Comparison of ENCODE assay signal across 8 cellular contexts in genomic region chrX:150365051-150365952, GRCh38. TPM values are rescaled to one million over a fixed set of nuclear protein-coding genes. Genes with fewer than 3 reads are reported as not detected.
DNase-seq lines count a peak whose midpoint lies in the region; ATAC-seq, FAIRE-seq and TF ChIP-seq lines count a peak whose summit lies in the region.

No MANE protein-coding gene starts in this region.

- TF ChIP-seq POLR2A in HCT116 (IDR thresholded peaks at IDR 0.05; ENCODE audit: borderline replicate concordance, extremely low read depth, insufficient read depth, insufficient read length), result no peak

- peaks cover 19% of the 10 kb centered on the region for H3K4me1 Mint-ChIP-seq in activated naive CD8-positive, alpha-beta T cell (ENCODE audit: low read depth)
- H3K4me1 Mint-ChIP-seq in glutamatergic neuron (ENCODE audit: low read depth, unreplicated experiment), result peaks cover 5% of the 10 kb centered on the region

- peak; percentile 63 for ATAC-seq in HCT116

- H3K4me2 ChIP-seq in HCT116 (ENCODE audit: low read length), result peak overlapping the region; percentile 88

- no peaks in the 10 kb centered on the region for H3K79me2 ChIP-seq in HCT116 (ENCODE audit: insufficient read depth, low read length)

- no peak for FAIRE-seq in urothelium cell line (lab: Jason Lieb, UNC)

- H3K27me3 Mint-ChIP-seq in activated naive CD8-positive, alpha-beta T cell, result peaks cover 4% of the 10 kb centered on the region
- peaks cover 7% of the 10 kb centered on the region for H3K27me3 Mint-ChIP-seq in glutamatergic neuron (ENCODE audit: unreplicated experiment)

- H3K27ac ChIP-seq in HCT116 (ENCODE audit: low read depth, low read length) (no peak overlapping the region), neutrophil (no peak overlapping the region)

- no peaks in the 10 kb centered on the region for H3K36me3 Mint-ChIP-seq in activated naive CD8-positive, alpha-beta T cell
- no peaks in the 10 kb centered on the region for H3K36me3 Mint-ChIP-seq in glutamatergic neuron (ENCODE audit: unreplicated experiment)

- H3K4me1 ChIP-seq in HCT116 (ENCODE audit: control insufficient read depth in 1 of 2, insufficient read depth in 2 of 2, low read length in 2 of 2), result peaks cover 2 to 10% of the 10 kb centered on the region in 2 experiments; a peak in 1 of 4 replicates
- peaks cover 38 to 48% of the 10 kb centered on the region in 2 experiments for H3K4me1 ChIP-seq in neutrophil (ENCODE audit: control insufficient read depth in 1 of 2, insufficient read depth in 1 of 2, low read depth in 1 of 2, low read length in 1 of 2)

- TF ChIP-seq CTCF in AG09309 (IDR thresholded peaks at IDR 0.05; ENCODE audit: control insufficient read depth, insufficient read depth, low read depth, low read length, missing control alignments) (peak; percentile 31), HCT116 (IDR thresholded peaks at IDR 0.05 in 2 of 3, conservative IDR thresholded peaks at IDR 0.05 in 1 of 3; ENCODE audit: borderline replicate concordance in 1 of 3, insufficient read depth in 1 of 3, low read depth in 2 of 3, low read length in 2 of 3) (peak in 2 of 3 experiments; percentile 40 to 55; a peak in 4 of 6 replicates), glutamatergic neuron (IDR thresholded peaks at IDR 0.05; ENCODE audit: partially characterized antibody, unreplicated experiment) (peak; percentile 78), neutrophil (IDR thresholded peaks at IDR 0.05) (peak; percentile 30)

- DNase-seq in AG09309 (ENCODE audit: low read depth) (no peak), HCT116 (ENCODE audit: low read depth, low spot score) (peak; percentile 35), RPMI7951 (ENCODE audit: low read depth) (peak; percentile 52), glutamatergic neuron (peak; percentile 85), urothelium cell line (ENCODE audit: low spot score) (peak; percentile 29), HuH-7.5 (ENCODE audit: low spot score) (no peak)

- no peak overlapping the region for H3K27ac Mint-ChIP-seq in activated naive CD8-positive, alpha-beta T cell
- H3K27ac Mint-ChIP-seq in glutamatergic neuron (ENCODE audit: unreplicated experiment), result no peak overlapping the region

- H3K27me3 ChIP-seq in HCT116 (ENCODE audit: insufficient read depth, low read length), result no peaks in the 10 kb centered on the region
- peaks cover 72% of the 10 kb centered on the region for H3K27me3 ChIP-seq in neutrophil

- no peak for TF ChIP-seq RAD21 in HCT116 (IDR thresholded peaks at IDR 0.05; ENCODE audit: low read depth)

- H3K9ac ChIP-seq in HCT116 (ENCODE audit: low read length), result peak overlapping the region; percentile 60

- intact Hi-C loops in HCT116 (cut with micrococcal nuclease), result loop anchor here (5.0 to 10.0 kb wide), 3 partner anchors 122 to 331 kb away; no protein-coding TSS in a partner anchor

- BruUV-seq in HCT116 (replicated peaks; lab: Mats Ljungman, UMichigan), result no TSS peak

- CTCF ChIA-PET in HCT116 (lab: Charles Lee), result interaction anchor here (0.6 to 2.0 kb wide), 5 partner anchors 10 to 350 kb away, joined by 3 to 4 read pairs (median 4); no protein-coding TSS in a partner anchor

- no peaks in the 10 kb centered on the region for H3K9me3 Mint-ChIP-seq in activated naive CD8-positive, alpha-beta T cell (ENCODE audit: low read depth)
- H3K9me3 Mint-ChIP-seq in glutamatergic neuron (ENCODE audit: unreplicated experiment), result peaks cover 5% of the 10 kb centered on the region

- H4K20me1 ChIP-seq in HCT116 (ENCODE audit: insufficient read depth), result no peaks in the 10 kb centered on the region

- H3K36me3 ChIP-seq in HCT116 (ENCODE audit: control insufficient read depth in 1 of 2, insufficient read depth in 2 of 2, low read length in 2 of 2) (no peaks in the 10 kb centered on the region), neutrophil (no peaks in the 10 kb centered on the region)

- H3K4me3 ChIP-seq in AG09309 (ENCODE audit: control insufficient read depth, low read depth, low read length) (peak overlapping the region; percentile 67), HCT116 (replicated peaks in 1 of 2; ENCODE audit: low read depth in 1 of 2, low read length in 2 of 2) (peak overlapping the region; percentile 55 to 64), neutrophil (ENCODE audit: low read depth in 1 of 2, low read length in 1 of 2) (peak overlapping the region; percentile 56 to 67)

- no peaks in the 10 kb centered on the region for H3K9me2 ChIP-seq in HCT116 (ENCODE audit: insufficient read depth)

- no peaks in the 10 kb centered on the region for H3K9me3 ChIP-seq in HCT116 (ENCODE audit: control insufficient read depth in 1 of 2, insufficient read depth in 1 of 2, low read depth in 1 of 2, low read length in 2 of 2)
- H3K9me3 ChIP-seq in neutrophil, result no peaks in the 10 kb centered on the region

- H2AFZ ChIP-seq in HCT116 (ENCODE audit: low read depth, low read length, poor library complexity, severe bottlenecking), result no peak overlapping the region

- H3K4me3 Mint-ChIP-seq in activated naive CD8-positive, alpha-beta T cell, result peak overlapping the region; percentile 80
- peak overlapping the region; percentile 78 for H3K4me3 Mint-ChIP-seq in glutamatergic neuron (ENCODE audit: unreplicated experiment)

- POLR2A ChIA-PET in HCT116 (lab: Charles Lee), result interaction anchor here (0.8 to 1.1 kb wide), 2 partner anchors 118 to 407 kb away, joined by 3 read pairs; no protein-coding TSS in a partner anchor

- RAD21 ChIA-PET in HCT116 (lab: Charles Lee; ENCODE audit: low non-redundant PET in 1 of 2, low total read pairs in 2 of 2, uncharacterized antibody in 2 of 2, unreplicated experiment in 2 of 2), result interaction anchor here in 1 of 2 experiments (0.5 kb wide), 1 partner anchor 825 kb away, joined by 6 read pairs; the partner anchor contains the start of gene EOLA1

TF ChIP-seq in HCT116, 20 proteins besides CTCF, POLR2A, EP300 and RAD21:
- peak; percentile 30; the same call in 1 of the 2 replicates for TF ChIP-seq POLR2AphosphoS5 (IDR thresholded peaks at IDR 0.05; ENCODE audit: low read depth, low read length)
- no peak for TF ChIP-seq ZFX (IDR thresholded peaks at IDR 0.05)
- TF ChIP-seq SP1 (IDR thresholded peaks at IDR 0.05; ENCODE audit: low read depth), result no peak
- TF ChIP-seq CBX3 (IDR thresholded peaks at IDR 0.05; ENCODE audit: low read depth), result no peak

RNA-seq across cellular contexts. Expression of gene MAMLD1, which starts 2.2 kb away (rescaled TPM):
- total RNA-seq in HCT116 (2021; ENCODE audit: unreplicated experiment), result 3.6 TPM
- 2.1 and 2.6 TPM in 2 replicates for polyA plus RNA-seq in HCT116 (2012)
- total RNA-seq in RPMI7951 (2014; rRNA removed; shearing (Covaris generic)), result 3.4 and 5.2 TPM in 2 replicates
- total RNA-seq in glutamatergic neuron (ENCODE audit: unreplicated experiment), result 0.25 TPM

Comparison
In these comparisons a context has a peak if more than half of its experiments do, and no peak if none do; other contexts are left out.
1. DNase-seq: peak in HCT116 (single experiment), RPMI7951 (single experiment), glutamatergic neuron (single experiment) and urothelium cell line (single experiment); none in AG09309 (single experiment) and HuH-7.5 (single experiment).
2. Peak in every context shown above with its lines, with median percentiles within 50 percentile points of each other: H3K4me3 ChIP-seq and CTCF ChIP-seq.